21 cellular contexts compared by ENCODE assay signal in the genomic region with DNA sequence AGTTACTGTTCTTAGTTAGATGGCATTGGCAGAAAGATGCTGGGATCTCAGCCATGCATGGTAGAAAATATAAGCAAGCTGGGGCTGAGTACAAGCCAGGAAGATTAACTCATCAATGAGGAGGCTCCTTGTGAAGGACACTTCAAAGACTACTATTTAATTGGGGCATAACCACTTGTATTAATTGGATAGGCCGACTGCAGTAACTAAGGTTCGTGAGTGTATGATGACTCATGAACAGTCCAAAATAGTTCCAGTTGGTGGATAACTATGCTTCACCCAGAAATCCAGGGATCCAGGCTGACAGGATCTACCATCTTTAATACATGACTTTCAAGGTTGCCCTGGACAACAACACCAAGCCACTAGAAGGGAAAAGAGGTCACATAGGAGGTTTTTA.
"Had no signal": no experiment of that assay in that cellular context is flagged by ENCODE, and none has a peak within 500 bp of the region (broad histone marks: within the 10 kb centered on the region; RNA-seq: fewer than 3 reads in every experiment).

No MANE protein-coding gene starts in this region.

- H3K27me3 ChIP-seq: tibial artery had no signal

- H3K4me3 ChIP-seq: esophagus squamous epithelium, skin epidermis, tibial artery had no signal

- H3K9me3 ChIP-seq: esophagus squamous epithelium, tibial artery had no signal

- H3K27ac ChIP-seq: esophagus squamous epithelium, skin epidermis, tibial artery had no signal

- ATAC-seq: activated CD8-positive, alpha-beta T cell treated with anti-CD3 and anti-CD28 coated beads for 36 hours; activated naive CD8-positive, alpha-beta T cell treated with anti-CD3 and anti-CD28 coated beads, Interleukin-2, amount 50 U/mL, for 24 hours; left lobe of liver; stimulated activated naive CD8-positive, alpha-beta T cell treated with anti-CD3 and anti-CD28 coated beads, Interleukin-15, Interleukin-2, amounts not matched to agents 100 U/mL and 50 U/mL, for 24 hours had no signal

- H3K36me3 ChIP-seq: esophagus squamous epithelium, tibial artery had no signal

- H3K4me1 ChIP-seq: esophagus squamous epithelium, tibial artery had no signal

- DNase-seq: activated CD4-positive, alpha-beta T cell treated with anti-CD3 and anti-CD28 coated beads, Interleukin-2, amount 10 ng/mL, durations not matched to agents 24 days and 14 days; activated CD8-positive, alpha-beta T cell treated with anti-CD3 and anti-CD28 coated beads for 36 hours; activated naive CD4-positive, alpha-beta T cell treated with anti-CD3 and anti-CD28 coated beads for 36 hours; activated naive CD8-positive, alpha-beta T cell treated with anti-CD3 and anti-CD28 coated beads, Interleukin-2, amount 50 U/mL, for 24 hours; activated T-cell treated with anti-CD3 and anti-CD28 coated beads, Interleukin-2, amount 50 U/mL, for 24 hours; anterior cingulate cortex; effector memory CD4-positive, alpha-beta T cell; esophagus squamous epithelium; foreskin fibroblast; glutamatergic neuron; hippocampal formation; midbrain; nephron progenitor cell; occipital lobe; stimulated activated naive CD8-positive, alpha-beta T cell treated with anti-CD3 and anti-CD28 coated beads, Interleukin-15, Interleukin-2, amounts not matched to agents 100 U/mL and 50 U/mL, for 24 hours; substantia nigra; T-helper 1 cell; T-helper 9 cell; tibial artery had no signal
